16 cellular contexts compared by ENCODE assay signal in the genomic region with DNA sequence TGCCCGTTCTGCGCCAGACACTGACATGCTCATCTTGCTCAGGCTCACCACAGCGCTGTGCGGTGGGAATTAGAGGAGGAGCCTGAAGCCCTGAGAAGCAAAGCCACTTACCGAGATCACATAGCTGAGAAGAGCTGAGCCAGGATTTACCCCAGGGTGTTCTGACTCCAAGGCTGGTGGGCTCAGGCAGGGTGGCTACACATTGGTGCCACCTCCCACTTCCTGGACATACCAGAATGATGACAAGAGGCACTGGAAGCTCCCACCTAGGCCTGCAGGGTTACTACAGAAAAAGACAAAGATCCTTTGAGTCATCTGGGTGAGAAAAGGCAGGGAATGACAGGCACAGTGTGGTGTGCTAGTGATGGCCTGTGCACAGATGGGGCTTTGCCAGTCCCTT. TPM values are rescaled to one million over a fixed set of nuclear protein-coding genes. Genes with fewer than 3 reads are reported as not detected.
DNase-seq lines count a peak whose midpoint lies in the region; ATAC-seq, FAIRE-seq and TF ChIP-seq lines count a peak whose summit lies in the region.
"Had no signal": no experiment of that assay in that cellular context is flagged by ENCODE, and none has a peak within 500 bp of the region (broad histone marks: within the 10 kb centered on the region; RNA-seq: fewer than 3 reads in every experiment).

No MANE protein-coding gene starts in this region.

- H3K4me3 ChIP-seq in IMR-90 (ENCODE audit: insufficient read depth, low read depth, low read length) (no peak overlapping the region), keratinocyte (ENCODE audit: control insufficient read depth in 2 of 3, extremely low read depth in 1 of 3, insufficient read depth in 2 of 3, low read depth in 1 of 3, low read length in 3 of 3) (peak overlapping the region in 1 of 3 experiments; percentile 14)
- H3K4me3 ChIP-seq: mucosa of descending colon had no signal

- no peak overlapping the region for H3K27ac Mint-ChIP-seq in activated T-helper 1 cell treated with anti-CD3 and anti-CD28 coated beads, Interleukin-12 subunit alpha, Interleukin-12 subunit beta, Interleukin-2, Interleukin-4 antibody, amounts not matched to agents 30 ng/mL and 10 ng/mL and 1 ng/mL, durations not matched to agents 14 hours and 24 hours and 36 hours
- H3K27ac Mint-ChIP-seq in activated naive CD4-positive, alpha-beta T cell treated with anti-CD3 and anti-CD28 coated beads for 36 hours, result no peak overlapping the region
- H3K27ac Mint-ChIP-seq: activated CD4-positive, alpha-beta T cell treated with anti-CD3 and anti-CD28 coated beads, Interleukin-2, amount 10 ng/mL, durations not matched to agents 7 days and 5 days had no signal

- peaks cover 25% of the 10 kb centered on the region for H3K27me3 Mint-ChIP-seq in activated T-helper 1 cell treated with anti-CD3 and anti-CD28 coated beads, Interleukin-12 subunit alpha, Interleukin-12 subunit beta, Interleukin-2, Interleukin-4 antibody, amounts not matched to agents 30 ng/mL and 10 ng/mL and 1 ng/mL, durations not matched to agents 14 hours and 24 hours and 36 hours (ENCODE audit: insufficient read depth)
- no peaks in the 10 kb centered on the region for H3K27me3 Mint-ChIP-seq in activated naive CD4-positive, alpha-beta T cell treated with anti-CD3 and anti-CD28 coated beads for 36 hours (ENCODE audit: low read depth)

- H3K9me3 ChIP-seq in IMR-90 (ENCODE audit: control insufficient read depth, insufficient read depth, low read length) (no peaks in the 10 kb centered on the region), keratinocyte (ENCODE audit: control insufficient read depth, low read depth, low read length) (peaks cover 6% of the 10 kb centered on the region)

- peaks cover 8% of the 10 kb centered on the region for H3K4me1 Mint-ChIP-seq in activated T-helper 1 cell treated with anti-CD3 and anti-CD28 coated beads, Interleukin-12 subunit alpha, Interleukin-12 subunit beta, Interleukin-2, Interleukin-4 antibody, amounts not matched to agents 30 ng/mL and 10 ng/mL and 1 ng/mL, durations not matched to agents 14 hours and 24 hours and 36 hours (ENCODE audit: low read depth)
- no peaks in the 10 kb centered on the region for H3K4me1 Mint-ChIP-seq in activated naive CD4-positive, alpha-beta T cell treated with anti-CD3 and anti-CD28 coated beads for 36 hours (ENCODE audit: low read depth)

- no peak for TF ChIP-seq CTCF in IMR-90 (conservative IDR thresholded peaks at IDR 0.05; ENCODE audit: low read depth, low read length)
- TF ChIP-seq CTCF in keratinocyte (optimal IDR thresholded peaks at IDR 0.05 in 1 of 3, IDR thresholded peaks at IDR 0.05 in 1 of 3, conservative IDR thresholded peaks at IDR 0.05 in 1 of 3; ENCODE audit: extremely low read depth in 1 of 3, insufficient read depth in 2 of 3, low read length in 3 of 3), result no peak

- peak overlapping the region; percentile 29 for H3K14ac ChIP-seq in IMR-90 (replicated peaks; ENCODE audit: low read depth, low read length)

- H3K27ac ChIP-seq in IMR-90 (ENCODE audit: insufficient read depth, low read length), result no peak overlapping the region; the same call in 1 of the 2 replicates
- H3K27ac ChIP-seq in keratinocyte (ENCODE audit: control insufficient read depth, insufficient read depth, low read length), result peak overlapping the region; percentile 88
- H3K27ac ChIP-seq: C4-2B had no signal

- peak; percentile 43 for DNase-seq in D341Med (ENCODE audit: low spot score)
- DNase-seq in IMR-90, result peak; percentile 49
- DNase-seq in astrocyte of the hippocampus (ENCODE audit: low read depth, low spot score), result peak; percentile 14
- peak; percentile 98 for DNase-seq in keratinocyte (ENCODE audit: low read depth, low spot score)
- DNase-seq in activated T-helper 1 cell treated with anti-CD3 and anti-CD28 coated beads, Interleukin-12 subunit alpha, Interleukin-12 subunit beta, Interleukin-2, Interleukin-4 antibody, amounts not matched to agents 30 ng/mL and 10 ng/mL and 1 ng/mL, durations not matched to agents 14 hours and 24 hours and 36 hours (ENCODE audit: low spot score), result no peak
- no peak for DNase-seq in iPS-NIHi11 (ENCODE audit: low spot score)
- DNase-seq in activated naive CD4-positive, alpha-beta T cell treated with anti-CD3 and anti-CD28 coated beads for 36 hours, result no peak
- DNase-seq: activated CD4-positive, alpha-beta T cell treated with anti-CD3 and anti-CD28 coated beads, Interleukin-2, amount 10 ng/mL, durations not matched to agents 7 days and 5 days; activated effector memory CD4-positive, alpha-beta T cell treated with Interleukin-2 at 50 U/mL for 16 hours; central memory CD4-positive, alpha-beta T cell; GF-D8; Karpas-422; mucosa of descending colon; NCI-H2029 treated with DMSO at 0.1 percent for 48 hours had no signal

- BruUV-seq in IMR-90 (replicated peaks; lab: Mats Ljungman, UMichigan), result no TSS peak

- POLR2A ChIA-PET in IMR-90 (lab: Charles Lee; ENCODE audit: unreplicated experiment), result no interaction called here

- H3K4me3 Mint-ChIP-seq in activated T-helper 1 cell treated with anti-CD3 and anti-CD28 coated beads, Interleukin-12 subunit alpha, Interleukin-12 subunit beta, Interleukin-2, Interleukin-4 antibody, amounts not matched to agents 30 ng/mL and 10 ng/mL and 1 ng/mL, durations not matched to agents 14 hours and 24 hours and 36 hours, result no peak overlapping the region
- H3K4me3 Mint-ChIP-seq in activated naive CD4-positive, alpha-beta T cell treated with anti-CD3 and anti-CD28 coated beads for 36 hours, result no peak overlapping the region
- H3K4me3 Mint-ChIP-seq: activated CD4-positive, alpha-beta T cell treated with anti-CD3 and anti-CD28 coated beads, Interleukin-2, amount 10 ng/mL, durations not matched to agents 7 days and 5 days had no signal

- H3K36me3 Mint-ChIP-seq in activated T-helper 1 cell treated with anti-CD3 and anti-CD28 coated beads, Interleukin-12 subunit alpha, Interleukin-12 subunit beta, Interleukin-2, Interleukin-4 antibody, amounts not matched to agents 30 ng/mL and 10 ng/mL and 1 ng/mL, durations not matched to agents 14 hours and 24 hours and 36 hours (ENCODE audit: low read depth), result peaks cover 5% of the 10 kb centered on the region
- peaks cover 3% of the 10 kb centered on the region for H3K36me3 Mint-ChIP-seq in activated naive CD4-positive, alpha-beta T cell treated with anti-CD3 and anti-CD28 coated beads for 36 hours (ENCODE audit: low read depth)

- H4K91ac ChIP-seq in IMR-90 (ENCODE audit: insufficient read depth, low read depth, low read length), result peak overlapping the region; percentile 32; the same call in 1 of the 2 replicates

- no peak overlapping the region for H3K9ac ChIP-seq in IMR-90 (ENCODE audit: low read depth, low read length)
- H3K9ac ChIP-seq in keratinocyte (ENCODE audit: control insufficient read depth, extremely low read depth, insufficient read depth, low read length), result peak overlapping the region; percentile 49

- H3K9me3 Mint-ChIP-seq in activated T-helper 1 cell treated with anti-CD3 and anti-CD28 coated beads, Interleukin-12 subunit alpha, Interleukin-12 subunit beta, Interleukin-2, Interleukin-4 antibody, amounts not matched to agents 30 ng/mL and 10 ng/mL and 1 ng/mL, durations not matched to agents 14 hours and 24 hours and 36 hours, result peaks cover 24% of the 10 kb centered on the region
- peaks cover 17% of the 10 kb centered on the region for H3K9me3 Mint-ChIP-seq in activated naive CD4-positive, alpha-beta T cell treated with anti-CD3 and anti-CD28 coated beads for 36 hours

- intact Hi-C loops in IMR-90 (cut with micrococcal nuclease), result no loop called here
- intact Hi-C loops in activated T-helper 1 cell treated with anti-CD3 and anti-CD28 coated beads, Interleukin-12 subunit alpha, Interleukin-12 subunit beta, Interleukin-2, Interleukin-4 antibody, amounts not matched to agents 30 ng/mL and 10 ng/mL and 1 ng/mL, durations not matched to agents 14 hours and 24 hours and 36 hours (cut with micrococcal nuclease), result no loop called here
- intact Hi-C loops in activated naive CD4-positive, alpha-beta T cell treated with anti-CD3 and anti-CD28 coated beads for 36 hours (cut with micrococcal nuclease), result no loop called here

- H2BK15ac ChIP-seq in IMR-90 (ENCODE audit: low read depth, low read length), result peak overlapping the region; percentile 38; the same call in 1 of the 3 replicates

- H3K79me1 ChIP-seq in IMR-90 (ENCODE audit: low read depth in 1 of 2, low read length in 2 of 2), result peaks cover 0 to 10% of the 10 kb centered on the region in 2 experiments; a peak in 1 of 4 replicates

- peak; percentile 10 for ATAC-seq in IMR-90 (ENCODE audit: low read depth)
- no peak for ATAC-seq in GM18867 (IDR thresholded peaks at IDR 0.05; ENCODE audit: unreplicated experiment)
- ATAC-seq: mucosa of descending colon had no signal

- dilution Hi-C loops in IMR-90 (cut with HindIII; ENCODE audit: low sequenced_read_pairs, unreplicated experiment), result no loop called here
- dilution Hi-C loops in keratinocyte (cut with MboI; ENCODE audit: extremely low pct_ligation_motif_present, low sequenced_read_pairs), result no loop called here

- no peak overlapping the region for H3K18ac ChIP-seq in IMR-90 (ENCODE audit: low read depth, low read length)

- peak overlapping the region; percentile 12 to 74; a peak in 3 of 4 replicates for H4K8ac ChIP-seq in IMR-90 (ENCODE audit: low read depth in 2 of 2, low read length in 2 of 2)

- no peaks in the 10 kb centered on the region for H3K27me3 ChIP-seq in IMR-90 (ENCODE audit: control insufficient read depth, insufficient read depth, low read length)
- H3K27me3 ChIP-seq in keratinocyte (ENCODE audit: control insufficient read depth, extremely low read depth, insufficient read depth, low read length), result no peaks in the 10 kb centered on the region

- FAIRE-seq in keratinocyte (lab: Jason Lieb, UNC), result peak; percentile 99

- H3K9me1 ChIP-seq in IMR-90 (ENCODE audit: insufficient read depth, low read length) (peaks cover 19% of the 10 kb centered on the region), keratinocyte (ENCODE audit: control insufficient read depth, extremely low read depth, insufficient read depth, low read length) (no peaks in the 10 kb centered on the region)

- H2AFZ ChIP-seq in IMR-90 (replicated peaks; ENCODE audit: low read length, poor library complexity), result peak overlapping the region; percentile 74
- no peak overlapping the region for H2AFZ ChIP-seq in keratinocyte (ENCODE audit: control insufficient read depth, low read length)

- 70% methylated on average over 2 of the region's 5 CpGs; no CpG with 5 or more reads in 1 of the 2 experiments for WGBS in IMR-90 (ENCODE audit: extremely low coverage in 2 of 2, insufficient read length in 1 of 2), 2 experiments

- no peaks in the 10 kb centered on the region for H4K20me1 ChIP-seq in IMR-90 (ENCODE audit: insufficient read depth, low read length)
- H4K20me1 ChIP-seq in keratinocyte (ENCODE audit: control insufficient read depth, extremely low read depth, insufficient read depth, low read length), result no peaks in the 10 kb centered on the region

- H2BK20ac ChIP-seq in IMR-90 (ENCODE audit: low read depth, low read length), result peak overlapping the region; percentile 62; the same call in 1 of the 2 replicates

- H3K4me2 ChIP-seq in IMR-90 (ENCODE audit: low read depth, low read length), result no peak overlapping the region
- peak overlapping the region; percentile 61 for H3K4me2 ChIP-seq in keratinocyte (ENCODE audit: control insufficient read depth, extremely low read depth, insufficient read depth, low read depth, low read length)

- H3K56ac ChIP-seq in IMR-90 (ENCODE audit: extremely low read depth, insufficient read depth, low read length), result no peak overlapping the region

- H2BK5ac ChIP-seq in IMR-90 (ENCODE audit: low read depth, low read length, poor library complexity, severe bottlenecking), result peak overlapping the region; percentile 50

- H2BK120ac ChIP-seq in IMR-90 (ENCODE audit: low read depth, low read length), result peak overlapping the region; percentile 88; the same call in 1 of the 2 replicates

- peak overlapping the region; percentile 22 for H2AK9ac ChIP-seq in IMR-90 (replicated peaks; ENCODE audit: low read depth, low read length, poor library complexity)

- H2AK5ac ChIP-seq in IMR-90 (ENCODE audit: low read depth, low read length), result peak overlapping the region; percentile 76

- no peak overlapping the region for H4K5ac ChIP-seq in IMR-90 (ENCODE audit: low read depth, low read length)

- no peaks in the 10 kb centered on the region for H3K79me2 ChIP-seq in keratinocyte (ENCODE audit: control insufficient read depth, insufficient read depth, low read length)

- peak overlapping the region; percentile 77 for H3K4ac ChIP-seq in IMR-90 (ENCODE audit: low read depth, low read length)

- H3K36me3 ChIP-seq in IMR-90 (ENCODE audit: control insufficient read depth, insufficient read depth, low read length) (no peaks in the 10 kb centered on the region), keratinocyte (ENCODE audit: control insufficient read depth in 2 of 2, extremely low read depth in 1 of 2, insufficient read depth in 2 of 2, low read length in 2 of 2) (no peaks in the 10 kb centered on the region)

- no peak for TF ChIP-seq POLR2A in IMR-90 (IDR thresholded peaks at IDR 0.05; ENCODE audit: low read depth, low read length)

- in situ Hi-C loops in IMR-90 (cut with MboI; ENCODE audit: low sequenced_read_pairs), result no loop called here

- no peak overlapping the region for H3K23ac ChIP-seq in IMR-90 (ENCODE audit: low read depth, low read length)

- TF ChIP-seq RAD21 in IMR-90 (IDR thresholded peaks at IDR 0.05; ENCODE audit: low read length), result no peak

- CTCF ChIA-PET in IMR-90 (lab: Yijun Ruan, JAX), result interaction anchor here (1.0 to 1.4 kb wide), 3 partner anchors 9 to 104 kb away, joined by 3 to 4 read pairs (median 3); partner anchors contain the start of gene NSFL1C
- CTCF ChIA-PET in activated naive CD4-positive, alpha-beta T cell treated with anti-CD3 and anti-CD28 coated beads for 36 hours (lab: Charles Lee), result no interaction called here

- H3K4me1 ChIP-seq in IMR-90 (ENCODE audit: control insufficient read depth, insufficient read depth, low read length) (peaks cover 4% of the 10 kb centered on the region; the same call in 1 of the 2 replicates), keratinocyte (ENCODE audit: control insufficient read depth, extremely low read depth, insufficient read depth, low read length) (peaks cover 33% of the 10 kb centered on the region)

RNA-seq across cellular contexts. Expression of gene FKBP1A, which starts 24.4 kb away (rescaled TPM):
- 91.9 and 120 TPM in 2 replicates for total RNA-seq in IMR-90 (2012; rRNA removed)
- 513 and 528 TPM in 2 replicates for polyA plus RNA-seq in IMR-90 (2012; rRNA removed)
- polyA plus RNA-seq in IMR-90 (2012; cell fraction: cytosol; rRNA removed), result 250 and 846 TPM in 2 replicates
- 45.1 and 159 TPM in 2 replicates for polyA plus RNA-seq in IMR-90 (2012; cell fraction: nucleus; rRNA removed; ENCODE audit: low replicate concordance)
- 776 to 1,168 TPM (median 1,010 TPM) in 3 replicates for polyA plus RNA-seq in keratinocyte
- 146 TPM for polyA plus RNA-seq in keratinocyte (2011; ENCODE audit: low read depth)
- 1,559 and 1,933 TPM in 2 replicates for polyA plus RNA-seq in keratinocyte (2011; cell fraction: cytosol; rRNA removed)
- polyA plus RNA-seq in keratinocyte (2011; cell fraction: nucleus; rRNA removed), result 545 and 624 TPM in 2 replicates
- polyA plus RNA-seq in keratinocyte (2012; ENCODE audit: low replicate concordance), result 338 and 759 TPM in 2 replicates
- 922 to 1,521 TPM (median 1,297 TPM) in 3 replicates for polyA minus RNA-seq in keratinocyte
- 512 TPM for polyA minus RNA-seq in keratinocyte (2011; cell fraction: cytosol; rRNA and poly(A)+ RNA removed)
- polyA minus RNA-seq in keratinocyte (2011; cell fraction: nucleus; rRNA and poly(A)+ RNA removed), result 117 and 213 TPM in 2 replicates
- 295 and 297 TPM in 2 replicates for total RNA-seq in activated T-helper 1 cell treated with anti-CD3 and anti-CD28 coated beads, Interleukin-12 subunit alpha, Interleukin-12 subunit beta, Interleukin-2, Interleukin-4 antibody, amounts not matched to agents 30 ng/mL and 10 ng/mL and 1 ng/mL, durations not matched to agents 14 hours and 24 hours and 36 hours
- 100 to 1,000 TPM; 232 to 237 TPM for total RNA-seq in activated naive CD4-positive, alpha-beta T cell treated with anti-CD3 and anti-CD28 coated beads for 36 hours

RNA-seq across cellular contexts. Expression of gene NSFL1C, which starts 49.4 kb away (rescaled TPM):
- 40.3 and 41.1 TPM in 2 replicates for total RNA-seq in IMR-90 (2012; rRNA removed)
- 28.6 and 33.0 TPM in 2 replicates for polyA plus RNA-seq in IMR-90 (2012; rRNA removed)
- polyA plus RNA-seq in IMR-90 (2012; cell fraction: cytosol; rRNA removed), result 14.9 and 23.7 TPM in 2 replicates
- polyA plus RNA-seq in IMR-90 (2012; cell fraction: nucleus; rRNA removed; ENCODE audit: low replicate concordance), result 26.2 and 57.4 TPM in 2 replicates
- polyA plus RNA-seq in keratinocyte, result 23.9 to 45.4 TPM (median 38.8 TPM) in 3 replicates
- polyA plus RNA-seq in keratinocyte (2011; ENCODE audit: low read depth), result 197 TPM
- 39.1 and 51.0 TPM in 2 replicates for polyA plus RNA-seq in keratinocyte (2011; cell fraction: cytosol; rRNA removed)
- polyA plus RNA-seq in keratinocyte (2011; cell fraction: nucleus; rRNA removed), result 58.2 and 59.0 TPM in 2 replicates
- 99.1 and 116 TPM in 2 replicates for polyA plus RNA-seq in keratinocyte (2012; ENCODE audit: low replicate concordance)
- polyA minus RNA-seq in keratinocyte, result 19.8 to 28.9 TPM (median 20.8 TPM) in 3 replicates
- polyA minus RNA-seq in keratinocyte (2011; cell fraction: cytosol; rRNA and poly(A)+ RNA removed), result 11.1 TPM
- polyA minus RNA-seq in keratinocyte (2011; cell fraction: nucleus; rRNA and poly(A)+ RNA removed), result 19.9 and 28.5 TPM in 2 replicates
- total RNA-seq in activated T-helper 1 cell treated with anti-CD3 and anti-CD28 coated beads, Interleukin-12 subunit alpha, Interleukin-12 subunit beta, Interleukin-2, Interleukin-4 antibody, amounts not matched to agents 30 ng/mL and 10 ng/mL and 1 ng/mL, durations not matched to agents 14 hours and 24 hours and 36 hours, result 108 and 111 TPM in 2 replicates
- 10 to 100 TPM; 80.4 to 84.1 TPM for total RNA-seq in activated naive CD4-positive, alpha-beta T cell treated with anti-CD3 and anti-CD28 coated beads for 36 hours

Comparison
In these comparisons a context has a peak if more than half of its experiments do, and no peak if none do; other contexts are left out.
1. DNase-seq: peak in D341Med (single experiment), IMR-90 (single experiment), astrocyte of the hippocampus (single experiment) and keratinocyte (single experiment); none in activated T-helper 1 cell treated with anti-CD3 and anti-CD28 coated beads, Interleukin-12 subunit alpha, Interleukin-12 subunit beta, Interleukin-2, Interleukin-4 antibody, amounts not matched to agents 30 ng/mL and 10 ng/mL and 1 ng/mL, durations not matched to agents 14 hours and 24 hours and 36 hours (single experiment), iPS-NIHi11 (single experiment) and activated naive CD4-positive, alpha-beta T cell treated with anti-CD3 and anti-CD28 coated beads for 36 hours (single experiment).